Comparison of ENCODE assay signal across 19 cellular contexts in genomic region chr7:1450431-1450830, GRCh38. TPM values are rescaled to one million over a fixed set of nuclear protein-coding genes. Genes with fewer than 3 reads are reported as not detected.
DNase-seq lines count a peak whose midpoint lies in the region; ATAC-seq and TF ChIP-seq lines count a peak whose summit lies in the region.
"Had no signal": no experiment of that assay in that cellular context is flagged by ENCODE, and none has a peak within 500 bp of the region (broad histone marks: within the 10 kb centered on the region; RNA-seq: fewer than 3 reads in every experiment).

No MANE protein-coding gene starts in this region.

- no peak for DNase-seq in GM23338 (ENCODE audit: low spot score)
- DNase-seq in spleen: no peak
- DNase-seq in T-cell: no peak
- no peak for DNase-seq in NCI-H446 treated with DMSO at 0.1 percent for 48 hours (lab: John Stamatoyannopoulos, UW)
- no peak for DNase-seq in HEK293T (ENCODE audit: extremely low spot score)
- no peak for DNase-seq in LoVo (ENCODE audit: low spot score)
- DNase-seq: Calu3; CD8-positive, alpha-beta T cell; GF-D8; HFFc6; NCI-H1048; NCI-H1694; NCI-H2081 treated with DMSO at 0.1 percent for 48 hours; NCI-H510A; NCI-H748 treated with DMSO at 0.1 percent for 48 hours; NK-92 treated with Interleukin-12 subunit alpha and Interleukin-12 subunit beta, amount 100 ng/mL, for 24 hours had no signal

- WGBS in spleen, 5 donors: 76 to 87% (median 79%) methylated on average over 13 to 18 of the region's 18 CpGs

- CTCF ChIA-PET in T-cell (lab: Charles Lee): no interaction called here
- CTCF ChIA-PET in HEK293T (lab: Yijun Ruan, JAX): no interaction called here

- H3K4me3 Mint-ChIP-seq in GM23338 (no peak overlapping the region), T-cell (no peak overlapping the region)
- H3K4me3 Mint-ChIP-seq: CD8-positive, alpha-beta T cell; HFFc6 had no signal

- no peaks in the 10 kb centered on the region for H3F3A ChIP-seq in GM23338 (replicated peaks; ENCODE audit: low read depth)

- POLR2A ChIA-PET in T-cell (lab: Charles Lee): no interaction called here
- POLR2A ChIA-PET in HEK293T (lab: Yijun Ruan, JAX): no interaction called here

- H3K9me3 ChIP-seq in iPS-15b (ENCODE audit: control insufficient read depth, insufficient read depth, low read length) (no peaks in the 10 kb centered on the region), spleen (no peaks in the 10 kb centered on the region)
- H3K9me3 ChIP-seq: A549 had no signal

- peak overlapping the region; percentile 47 for H3K9ac ChIP-seq in iPS-15b (ENCODE audit: low read depth, low read length)

- intact Hi-C loops in spleen (cut with DNase I; ENCODE audit: low total_unique reads): no loop called here

- H3K4me1 ChIP-seq in GM23338 (ENCODE audit: insufficient read depth) (no peaks in the 10 kb centered on the region), iPS-15b (ENCODE audit: control insufficient read depth, insufficient read depth, low read length) (no peaks in the 10 kb centered on the region), spleen (peaks cover 0 to 93% (median 47%) of the 10 kb centered on the region in 6 donors)

- H3K4me3 ChIP-seq in GM23338: no peak overlapping the region
- no peak overlapping the region for H3K4me3 ChIP-seq in iPS-15b (ENCODE audit: low read depth, low read length)
- H3K4me3 ChIP-seq in spleen: no peak overlapping the region
- H3K4me3 ChIP-seq: A549 had no signal

- H3K79me2 ChIP-seq in GM23338 (replicated peaks; ENCODE audit: insufficient read depth): no peaks in the 10 kb centered on the region

- H3K9me3 Mint-ChIP-seq in GM23338 (no peaks in the 10 kb centered on the region; the same call in 2 of the 3 replicates), T-cell (no peaks in the 10 kb centered on the region)
- H3K9me3 Mint-ChIP-seq: CD8-positive, alpha-beta T cell; HFFc6 had no signal

- H3K36me3 Mint-ChIP-seq in GM23338 (ENCODE audit: low read depth) (no peaks in the 10 kb centered on the region), T-cell (no peaks in the 10 kb centered on the region)
- H3K36me3 Mint-ChIP-seq: CD8-positive, alpha-beta T cell had no signal

- H3K27me3 ChIP-seq in GM23338 (ENCODE audit: insufficient read depth) (no peaks in the 10 kb centered on the region), iPS-15b (ENCODE audit: control insufficient read depth, insufficient read depth, low read length) (no peaks in the 10 kb centered on the region), spleen (replicated peaks in 1 of 7) (no peaks in the 10 kb centered on the region)

- TF ChIP-seq CTCF in GM23338 (conservative IDR thresholded peaks at IDR 0.05; ENCODE audit: low read depth in 2 of 2) (no peak), spleen (IDR thresholded peaks at IDR 0.05 in 8 of 11, conservative IDR thresholded peaks at IDR 0.05 in 3 of 11) (no peak)

- peaks cover 2% of the 10 kb centered on the region; the same call in 1 of the 3 replicates for H3K4me1 Mint-ChIP-seq in GM23338
- H3K4me1 Mint-ChIP-seq in T-cell: no peaks in the 10 kb centered on the region

- H2AFZ ChIP-seq in GM23338: no peak overlapping the region

- H3K27ac Mint-ChIP-seq in GM23338: peak overlapping the region; percentile 59; the same call in 1 of the 2 replicates
- no peak overlapping the region for H3K27ac Mint-ChIP-seq in T-cell
- H3K27ac Mint-ChIP-seq: CD8-positive, alpha-beta T cell; HFFc6 had no signal

- no peak overlapping the region for H3K27ac ChIP-seq in GM23338 (ENCODE audit: low read depth)
- H3K27ac ChIP-seq in angular gyrus (ENCODE audit: low read depth, low read length): peak overlapping the region; percentile 40
- peak overlapping the region in 7 of 8 donors; percentile 13 to 88 (median 84) for H3K27ac ChIP-seq in spleen
- H3K27ac ChIP-seq: A549 had no signal

- peaks cover 4% of the 10 kb centered on the region for H3K27me3 Mint-ChIP-seq in GM23338 (ENCODE audit: insufficient read depth, low read depth, poor library complexity)
- H3K27me3 Mint-ChIP-seq in T-cell: no peaks in the 10 kb centered on the region

- H3K36me3 ChIP-seq in GM23338 (ENCODE audit: insufficient read depth): no peaks in the 10 kb centered on the region
- H3K36me3 ChIP-seq in iPS-15b (ENCODE audit: control insufficient read depth, insufficient read depth, low read length): peaks cover 3% of the 10 kb centered on the region
- H3K36me3 ChIP-seq in spleen: peaks cover 0 to 40% (median 6%) of the 10 kb centered on the region in 6 donors

- H3K4me2 ChIP-seq in GM23338: no peak overlapping the region
- H3K4me2 ChIP-seq: A549 had no signal

- H4K20me1 ChIP-seq in GM23338 (replicated peaks; ENCODE audit: insufficient read depth): no peaks in the 10 kb centered on the region

- no peaks in the 10 kb centered on the region for H3K9me2 ChIP-seq in GM23338 (ENCODE audit: insufficient read depth)

- no peak for TF ChIP-seq POLR2A in spleen (IDR thresholded peaks at IDR 0.05)

- ATAC-seq in GM23338 (no peak), T-cell (replicated peaks in 1 of 4) (no peak)
- ATAC-seq: A549; CD8-positive, alpha-beta T cell had no signal

TF ChIP-seq in GM23338, 12 proteins besides CTCF, POLR2A, EP300 and RAD21:
- TF ChIP-seq ZNF331 (CRISPR knock-in tag; IDR thresholded peaks at IDR 0.05; ENCODE audit: low read depth) (no peak), POLR2AphosphoS5 (IDR thresholded peaks at IDR 0.05; ENCODE audit: low read depth) (no peak), EZH2 (IDR thresholded peaks at IDR 0.05; ENCODE audit: low read depth, unreplicated experiment) (no peak), STAT1 (IDR thresholded peaks at IDR 0.05; ENCODE audit: unreplicated experiment) (no peak), EZH2phosphoT487 (IDR thresholded peaks at IDR 0.05; ENCODE audit: unreplicated experiment) (no peak), CREB1 (CRISPR knock-in tag; IDR thresholded peaks at IDR 0.05; ENCODE audit: low read depth) (no peak), ZNF114 (CRISPR knock-in tag; IDR thresholded peaks at IDR 0.05) (no peak)
- TF ChIP-seq, protein P1, sequence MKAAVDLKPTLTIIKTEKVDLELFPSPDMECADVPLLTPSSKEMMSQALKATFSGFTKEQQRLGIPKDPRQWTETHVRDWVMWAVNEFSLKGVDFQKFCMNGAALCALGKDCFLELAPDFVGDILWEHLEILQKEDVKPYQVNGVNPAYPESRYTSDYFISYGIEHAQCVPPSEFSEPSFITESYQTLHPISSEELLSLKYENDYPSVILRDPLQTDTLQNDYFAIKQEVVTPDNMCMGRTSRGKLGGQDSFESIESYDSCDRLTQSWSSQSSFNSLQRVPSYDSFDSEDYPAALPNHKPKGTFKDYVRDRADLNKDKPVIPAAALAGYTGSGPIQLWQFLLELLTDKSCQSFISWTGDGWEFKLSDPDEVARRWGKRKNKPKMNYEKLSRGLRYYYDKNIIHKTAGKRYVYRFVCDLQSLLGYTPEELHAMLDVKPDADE (IDR thresholded peaks at IDR 0.05): no peak
TF ChIP-seq in GM23338: peak in this region for 0.

TF ChIP-seq in HEK293T, 16 proteins besides CTCF, POLR2A, EP300 and RAD21:
- TF ChIP-seq ZNF384 (IDR thresholded peaks at IDR 0.05): no peak

RNA-seq across cellular contexts. Expression of gene MICALL2, which starts 8.8 kb away (rescaled TPM):
- 11.8 and 13.0 TPM in 2 replicates for total RNA-seq in GM23338 (2014; rRNA removed; shearing (Covaris generic))
- 6.3 and 7.0 TPM in 2 replicates for polyA plus RNA-seq in GM23338 (2016; fragmentation: Nextera tagmentation; extraction: Ambion mirVana)
- total RNA-seq in spleen: 100 to 1,000 TPM in 3 of 7 donors, 10 to 100 TPM in 4; 36.3 to 182 (median 75.8) TPM
- 100 to 1,000 TPM in 2 of 3 donors, 10 to 100 TPM in 1; 74.1 to 361 (median 307) TPM for polyA plus RNA-seq in spleen
- 1 to 10 TPM; 2.1 to 5.5 (median 3.2) TPM for total RNA-seq in T-cell

RNA-seq across cellular contexts. Expression of gene INTS1, which starts 53.8 kb away (rescaled TPM):
- total RNA-seq in GM23338 (2014; rRNA removed; shearing (Covaris generic)): 81.1 and 111 TPM in 2 replicates
- polyA plus RNA-seq in GM23338 (2016; fragmentation: Nextera tagmentation; extraction: Ambion mirVana) (31.4 and 35.1 TPM in 2 replicates), spleen (100 to 1,000 TPM in 1 of 3 donors, 10 to 100 TPM in 2; 51.4 to 126 (median 80.3) TPM)
- total RNA-seq in spleen (10 to 100 TPM; 47.3 to 95.7 (median 79.0) TPM), T-cell (100 to 1,000 TPM; 102 to 147 (median 131) TPM)
